1 cellular context compared by ENCODE assay signal in genomic region chr7:55587687-55588378, GRCh38.
TF ChIP-seq lines count a peak whose summit lies in the region.

No MANE protein-coding gene starts in this region.

TF ChIP-seq in HepG2, 621 proteins besides CTCF, POLR2A, EP300 and RAD21 (continued from another document):
- TF ChIP-seq ZBTB25 (CRISPR knock-in tag; IDR thresholded peaks at IDR 0.05) (no peak), DDIT3 (CRISPR knock-in tag; IDR thresholded peaks at IDR 0.05) (no peak), NRL (CRISPR knock-in tag; IDR thresholded peaks at IDR 0.05; ENCODE audit: borderline replicate concordance) (no peak), ZNF484 (CRISPR knock-in tag; IDR thresholded peaks at IDR 0.05; ENCODE audit: borderline replicate concordance, low read depth) (no peak), TMF1 (CRISPR knock-in tag; IDR thresholded peaks at IDR 0.05; ENCODE audit: low read depth) (no peak), ZNF275 (CRISPR knock-in tag; IDR thresholded peaks at IDR 0.05; ENCODE audit: borderline replicate concordance) (no peak)
